ENCODE assay signal across 13 cellular contexts in the genomic region with DNA sequence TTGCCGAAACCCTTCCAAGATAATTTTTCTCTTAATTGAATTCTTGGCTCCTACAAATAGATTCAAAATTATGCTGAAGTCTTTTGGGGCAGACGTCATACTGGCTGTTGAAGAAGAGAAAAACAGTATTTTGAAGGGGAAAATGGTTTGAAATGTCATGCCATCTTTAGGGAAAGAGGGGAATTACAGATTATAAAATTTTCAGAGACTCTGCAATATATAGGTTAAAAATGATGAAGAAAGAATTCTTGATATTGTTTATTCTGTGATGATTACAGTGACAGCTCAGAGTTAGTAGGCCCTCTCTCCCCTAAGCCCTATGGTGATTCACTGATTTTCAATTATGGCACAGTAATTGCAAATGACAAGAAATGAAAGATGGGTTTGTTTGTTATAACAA.
DNase-seq lines count a peak whose midpoint lies in the region; ATAC-seq and TF ChIP-seq lines count a peak whose summit lies in the region.
"Had no signal": no experiment of that assay in that cellular context is flagged by ENCODE, and none has a peak within 500 bp of the region (broad histone marks: within the 10 kb centered on the region; RNA-seq: fewer than 3 reads in every experiment).

No MANE protein-coding gene starts in this region.

- no peak for TF ChIP-seq POLR2A in heart left ventricle (IDR thresholded peaks at IDR 0.05)

- WGBS in heart left ventricle, 4 donors = 52 to 67% (median 55%) methylated on average over 2 of the region's 2 CpGs

- H3K9me3 ChIP-seq in heart left ventricle (no peaks in the 10 kb centered on the region), right atrium auricular region (no peaks in the 10 kb centered on the region), RWPE2 (ENCODE audit: severe bottlenecking) (no peaks in the 10 kb centered on the region), thoracic aorta (no peaks in the 10 kb centered on the region)

- ATAC-seq in heart left ventricle (no peak), RWPE2 (ENCODE audit: low read depth) (peak; percentile 94), thoracic aorta (ENCODE audit: insufficient number of reproducible peaks, low FRiP score, low read depth) (no peak), HG02571 (IDR thresholded peaks at IDR 0.05; ENCODE audit: unreplicated experiment) (no peak)

- POLR2A ChIA-PET in activated CD4-positive, alpha-beta memory T cell treated with anti-CD3 and anti-CD28 coated beads, Interleukin-2, amount 10 ng/mL, durations not matched to agents 7 days and 5 days (lab: Charles Lee) = no interaction called here

- H3K4me3 Mint-ChIP-seq in activated CD4-positive, alpha-beta memory T cell treated with anti-CD3 and anti-CD28 coated beads, Interleukin-2, amount 10 ng/mL, durations not matched to agents 7 days and 5 days = no peak overlapping the region

- H3K4me3 ChIP-seq in heart left ventricle (no peak overlapping the region), right atrium auricular region (no peak overlapping the region), RWPE2 (ENCODE audit: severe bottlenecking) (no peak overlapping the region), fibroblast of mammary gland (ENCODE audit: control insufficient read depth, low read depth, low read length) (no peak overlapping the region), thoracic aorta (no peak overlapping the region)
- H3K4me3 ChIP-seq: BLaER1 had no signal

- CTCF ChIA-PET in activated CD4-positive, alpha-beta memory T cell treated with anti-CD3 and anti-CD28 coated beads, Interleukin-2, amount 10 ng/mL, durations not matched to agents 7 days and 5 days (lab: Charles Lee) = no interaction called here

- TF ChIP-seq CTCF in heart left ventricle (IDR thresholded peaks at IDR 0.05) = peak in 7 of 12 donors; percentile 7 to 40 (median 36)
- TF ChIP-seq CTCF in right atrium auricular region (IDR thresholded peaks at IDR 0.05) = peak in 1 of 2 donors; percentile 39
- peak; percentile 51 for TF ChIP-seq CTCF in RWPE2 (IDR thresholded peaks at IDR 0.05; ENCODE audit: poor library complexity, severe bottlenecking)
- peak; percentile 26 for TF ChIP-seq CTCF in fibroblast of mammary gland (conservative IDR thresholded peaks at IDR 0.05; ENCODE audit: control insufficient read depth, insufficient read depth, low read depth, low read length)
- TF ChIP-seq CTCF in thoracic aorta (IDR thresholded peaks at IDR 0.05) = peak; percentile 23

- H3K27ac ChIP-seq in heart left ventricle (no peak overlapping the region), right atrium auricular region (no peak overlapping the region), RWPE2 (ENCODE audit: poor library complexity, severe bottlenecking) (no peak overlapping the region), thoracic aorta (no peak overlapping the region)
- H3K27ac ChIP-seq: BLaER1 had no signal

- no peaks in the 10 kb centered on the region for H3K36me3 Mint-ChIP-seq in activated CD4-positive, alpha-beta memory T cell treated with anti-CD3 and anti-CD28 coated beads, Interleukin-2, amount 10 ng/mL, durations not matched to agents 7 days and 5 days (ENCODE audit: low read depth)

- H3K27me3 ChIP-seq in heart left ventricle = no peaks in the 10 kb centered on the region
- H3K27me3 ChIP-seq in right atrium auricular region = no peaks in the 10 kb centered on the region
- no peaks in the 10 kb centered on the region for H3K27me3 ChIP-seq in RWPE2 (ENCODE audit: insufficient read depth, poor library complexity, severe bottlenecking)
- no peaks in the 10 kb centered on the region for H3K27me3 ChIP-seq in thoracic aorta (replicated peaks; ENCODE audit: insufficient read depth)
- H3K27me3 ChIP-seq: BLaER1 had no signal

- H3K4me1 ChIP-seq in heart left ventricle (peaks cover 0 to 17% (median 2%) of the 10 kb centered on the region in 12 donors), right atrium auricular region (peaks cover 0 to 12% of the 10 kb centered on the region in 2 donors), RWPE2 (ENCODE audit: insufficient read depth, poor library complexity, severe bottlenecking) (no peaks in the 10 kb centered on the region), thoracic aorta (ENCODE audit: control insufficient read depth in 1 of 2, low read depth in 2 of 2) (peaks cover 4 to 25% of the 10 kb centered on the region in 2 donors)

- no peak overlapping the region for H3K27ac Mint-ChIP-seq in activated CD4-positive, alpha-beta memory T cell treated with anti-CD3 and anti-CD28 coated beads, Interleukin-2, amount 10 ng/mL, durations not matched to agents 7 days and 5 days

- intact Hi-C loops in heart left ventricle (cut with DNase I) = loop anchor here in 3 of 10 donors (5.0 kb wide), 2 partner anchors 115 to 120 kb away; no protein-coding TSS in a partner anchor

- no peaks in the 10 kb centered on the region for H3K4me1 Mint-ChIP-seq in activated CD4-positive, alpha-beta memory T cell treated with anti-CD3 and anti-CD28 coated beads, Interleukin-2, amount 10 ng/mL, durations not matched to agents 7 days and 5 days

- H3K9me3 Mint-ChIP-seq in activated CD4-positive, alpha-beta memory T cell treated with anti-CD3 and anti-CD28 coated beads, Interleukin-2, amount 10 ng/mL, durations not matched to agents 7 days and 5 days = no peaks in the 10 kb centered on the region

- H3K36me3 ChIP-seq in heart left ventricle (peaks cover 0 to 6% (median 0%) of the 10 kb centered on the region in 9 donors), right atrium auricular region (no peaks in the 10 kb centered on the region), RWPE2 (ENCODE audit: low read depth) (no peaks in the 10 kb centered on the region), thoracic aorta (no peaks in the 10 kb centered on the region)
- H3K36me3 ChIP-seq: BLaER1 had no signal

- H3K27me3 Mint-ChIP-seq in activated CD4-positive, alpha-beta memory T cell treated with anti-CD3 and anti-CD28 coated beads, Interleukin-2, amount 10 ng/mL, durations not matched to agents 7 days and 5 days = peaks cover 13% of the 10 kb centered on the region

- DNase-seq in heart left ventricle (no peak), right atrium auricular region (ENCODE audit: low spot score) (no peak), RWPE2 (ENCODE audit: low spot score) (no peak), fibroblast of mammary gland (ENCODE audit: low read depth) (peak; percentile 22), thoracic aorta (ENCODE audit: low spot score) (no peak), SHP77 (lab: John Stamatoyannopoulos, UW) (no peak)
- no peak for DNase-seq in activated CD4-positive, alpha-beta memory T cell treated with anti-CD3 and anti-CD28 coated beads, Interleukin-2, amount 10 ng/mL, durations not matched to agents 7 days and 5 days
- DNase-seq: activated CD4-positive, CD25-positive, alpha-beta regulatory T cell treated with anti-CD3 and anti-CD28 coated beads, Interleukin-2, amount 50 U/mL, for 72 hours; activated effector memory CD4-positive, alpha-beta T cell treated with Interleukin-2 at 50 U/mL for 16 hours; NCI-H187; stimulated activated CD4-positive, alpha-beta T cell treated with anti-CD3 and anti-CD28 coated beads, Interleukin-4, amount 100 ng/mL, for 24 hours had no signal
